Comparison of ENCODE assay signal across 8 cellular contexts in genomic region chr19:19170053-19170945, GRCh38. TPM values are rescaled to one million over a fixed set of nuclear protein-coding genes. Genes with fewer than 3 reads are reported as not detected.
DNase-seq lines count a peak whose midpoint lies in the region; ATAC-seq and TF ChIP-seq lines count a peak whose summit lies in the region.

Gene MEF2B, minus strand, starts transcription at chr19:19170263. Its CDS starts 19,528 bp downstream, at chr19:19150735.

- H3K36me3 ChIP-seq in liver (ENCODE audit: control insufficient read depth in 4 of 4, insufficient read depth in 3 of 4, low read depth in 1 of 4, low read length in 3 of 4), result no peaks in the 10 kb centered on the region

- peaks cover 4% of the 10 kb centered on the region for H3K36me3 Mint-ChIP-seq in activated CD4-positive, alpha-beta T cell treated with anti-CD3 and anti-CD28 coated beads, Interleukin-2, amount 10 ng/mL, durations not matched to agents 24 days and 14 days (ENCODE audit: low read depth)

- peaks cover 12% of the 10 kb centered on the region for H3K4me1 Mint-ChIP-seq in activated CD4-positive, alpha-beta T cell treated with anti-CD3 and anti-CD28 coated beads, Interleukin-2, amount 10 ng/mL, durations not matched to agents 24 days and 14 days

- H3K9me3 ChIP-seq in liver (ENCODE audit: control insufficient read depth in 4 of 4, low read length in 3 of 4), result no peaks in the 10 kb centered on the region

- H3K4me3 Mint-ChIP-seq in activated CD4-positive, alpha-beta T cell treated with anti-CD3 and anti-CD28 coated beads, Interleukin-2, amount 10 ng/mL, durations not matched to agents 24 days and 14 days, result peak within 1 kb of the TSS; percentile 43

- peak; percentile 98 for TF ChIP-seq POLR2A in GM15510 (IDR thresholded peaks at IDR 0.05; ENCODE audit: borderline replicate concordance, extremely low read depth, insufficient read length)

- ATAC-seq in HG02840 (IDR thresholded peaks at IDR 0.05; ENCODE audit: low FRiP score, unreplicated experiment), result peak; percentile 68

- H3K27me3 Mint-ChIP-seq in activated CD4-positive, alpha-beta T cell treated with anti-CD3 and anti-CD28 coated beads, Interleukin-2, amount 10 ng/mL, durations not matched to agents 24 days and 14 days, result peaks cover 4% of the 10 kb centered on the region

- intact Hi-C loops in activated CD4-positive, alpha-beta T cell treated with anti-CD3 and anti-CD28 coated beads, Interleukin-2, amount 10 ng/mL, durations not matched to agents 24 days and 14 days (cut with micrococcal nuclease), result no loop called here

- 26% methylated on average over 57 of the region's 57 CpGs for WGBS in liver

- no peaks in the 10 kb centered on the region for H3K27me3 ChIP-seq in liver (ENCODE audit: control insufficient read depth in 4 of 4, insufficient read depth in 4 of 4, low read length in 3 of 4)

- no peak within 1 kb of the TSS for H3K9ac ChIP-seq in liver (ENCODE audit: low read depth in 1 of 2, low read length in 2 of 2)

- no peak for TF ChIP-seq RAD21 in liver (IDR thresholded peaks at IDR 0.05)

- H3K9me3 Mint-ChIP-seq in activated CD4-positive, alpha-beta T cell treated with anti-CD3 and anti-CD28 coated beads, Interleukin-2, amount 10 ng/mL, durations not matched to agents 24 days and 14 days, result no peaks in the 10 kb centered on the region

- peak; percentile 84 for DNase-seq in NCI-H2171 treated with DMSO at 0.1 percent for 48 hours (lab: John Stamatoyannopoulos, UW)
- DNase-seq in activated CD4-positive, alpha-beta T cell treated with anti-CD3 and anti-CD28 coated beads, Interleukin-2, amount 10 ng/mL, durations not matched to agents 24 days and 14 days, result peak; percentile 94
- peak; percentile 58 for DNase-seq in dedifferentiated amniotic fluid mesenchymal stem cell (ENCODE audit: extremely low spot score)
- DNase-seq in stimulated activated CD4-positive, alpha-beta T cell treated with anti-CD3 and anti-CD28 coated beads, TNF-alpha, amount 100 ng/mL, for 4 hours (ENCODE audit: low read depth in 3 of 3), result peak; percentile 57 to 64 (median 62)
- DNase-seq in SW 1271 (lab: John Stamatoyannopoulos, UW), result no peak

- H3K4me3 ChIP-seq in liver (ENCODE audit: low read depth in 1 of 3, low read length in 3 of 3), result peak within 1 kb of the TSS in 1 of 3 donors; percentile 7

- H3K27ac ChIP-seq in liver (ENCODE audit: low read depth in 1 of 2, low read length in 2 of 2), result no peak within 1 kb of the TSS

- no peak for TF ChIP-seq CTCF in liver (IDR thresholded peaks at IDR 0.05; ENCODE audit: low read depth, low read length, missing input control)

- H3K4me1 ChIP-seq in liver (ENCODE audit: control insufficient read depth in 4 of 4, insufficient read depth in 4 of 4, low read length in 3 of 4), result peaks cover 0 to 9% (median 0%) of the 10 kb centered on the region in 4 donors

- no peak within 1 kb of the TSS for H3K27ac Mint-ChIP-seq in activated CD4-positive, alpha-beta T cell treated with anti-CD3 and anti-CD28 coated beads, Interleukin-2, amount 10 ng/mL, durations not matched to agents 24 days and 14 days

TF ChIP-seq in liver, 16 proteins besides CTCF, POLR2A, EP300 and RAD21:
- TF ChIP-seq RXRA (IDR thresholded peaks at IDR 0.05) (no peak), JUND (IDR thresholded peaks at IDR 0.05) (no peak), NR2F2 (IDR thresholded peaks at IDR 0.05) (peak; percentile 65), HNF4A (conservative IDR thresholded peaks at IDR 0.05) (no peak)
- TF ChIP-seq, protein P1, sequence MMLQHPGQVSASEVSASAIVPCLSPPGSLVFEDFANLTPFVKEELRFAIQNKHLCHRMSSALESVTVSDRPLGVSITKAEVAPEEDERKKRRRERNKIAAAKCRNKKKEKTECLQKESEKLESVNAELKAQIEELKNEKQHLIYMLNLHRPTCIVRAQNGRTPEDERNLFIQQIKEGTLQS (IDR thresholded peaks at IDR 0.05), result no peak

RNA-seq across cellular contexts. Expression of gene MEF2B, which starts in this region (rescaled TPM):
- total RNA-seq in activated CD4-positive, alpha-beta T cell treated with anti-CD3 and anti-CD28 coated beads, Interleukin-2, amount 10 ng/mL, durations not matched to agents 24 days and 14 days, result 2.9 and 3.0 TPM in 2 replicates
- total RNA-seq in liver, result under 1 TPM in 1 of 2 donors, not detected in 1; 0.08 TPM
- under 1 TPM; 0.30 to 0.39 TPM for polyA plus RNA-seq in liver

Comparison
In these comparisons a context has a peak if more than half of its experiments do, and no peak if none do; other contexts are left out.
1. DNase-seq: peak in NCI-H2171 treated with DMSO at 0.1 percent for 48 hours (single experiment), activated CD4-positive, alpha-beta T cell treated with anti-CD3 and anti-CD28 coated beads, Interleukin-2, amount 10 ng/mL, durations not matched to agents 24 days and 14 days (single experiment), dedifferentiated amniotic fluid mesenchymal stem cell (single experiment) and stimulated activated CD4-positive, alpha-beta T cell treated with anti-CD3 and anti-CD28 coated beads, TNF-alpha, amount 100 ng/mL, for 4 hours (3 of 3); none in SW 1271 (0 of 2).